ENCODE assay signal across 15 cellular contexts in the genomic region with DNA sequence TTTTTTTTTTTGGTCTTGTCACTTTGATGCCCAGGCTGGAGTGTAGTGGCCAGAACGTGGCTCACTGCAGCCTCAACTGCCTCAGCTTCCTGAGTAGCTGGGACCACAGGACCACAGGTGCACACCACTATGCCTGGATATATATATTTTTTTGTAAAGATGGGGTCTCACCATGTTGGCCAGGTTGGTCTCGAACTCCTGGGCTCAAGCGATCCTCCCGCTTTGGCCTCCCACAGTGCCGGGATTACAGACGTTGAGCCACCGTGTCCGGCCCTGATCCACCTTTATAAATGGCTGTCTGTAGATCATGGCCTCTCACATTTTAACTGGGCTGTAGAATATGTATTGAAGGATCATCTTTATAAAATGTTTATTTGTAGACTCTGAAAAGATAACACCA. TPM values are rescaled to one million over a fixed set of nuclear protein-coding genes. Genes with fewer than 3 reads are reported as not detected.
DNase-seq lines count a peak whose midpoint lies in the region; ATAC-seq, FAIRE-seq and TF ChIP-seq lines count a peak whose summit lies in the region.
"Had no signal": no experiment of that assay in that cellular context is flagged by ENCODE, and none has a peak within 500 bp of the region (broad histone marks: within the 10 kb centered on the region; RNA-seq: fewer than 3 reads in every experiment).

No MANE protein-coding gene starts in this region.

- H3K36me3 ChIP-seq in left ventricle myocardium inferior (peaks cover 4% of the 10 kb centered on the region), right atrium auricular region (no peaks in the 10 kb centered on the region), HepG2 (replicated peaks in 1 of 2; ENCODE audit: control insufficient read depth in 1 of 2, insufficient read depth in 2 of 2, low read length in 2 of 2) (0 out of 5 replicates have a peak, but pooled peaks cover 0 to 2% of the 10 kb centered on the region in 2 experiments)
- H3K36me3 ChIP-seq: colonic mucosa had no signal

- H3K27ac ChIP-seq in left ventricle myocardium inferior (replicated peaks) (no peak overlapping the region), right atrium auricular region (no peak overlapping the region), HepG2 (ENCODE audit: extremely low read length, insufficient read depth, low read length) (no peak overlapping the region)

- DNase-seq in left ventricle myocardium inferior (no peak), right atrium auricular region (ENCODE audit: low spot score) (no peak), HepG2 (ENCODE audit: low spot score) (no peak), NCI-H2196 treated with DMSO at 0.1 percent for 48 hours (lab: John Stamatoyannopoulos, UW; ENCODE audit: unreplicated experiment) (no peak), DMS53 treated with DMSO at 0.1 percent for 48 hours (lab: John Stamatoyannopoulos, UW; ENCODE audit: unreplicated experiment) (no peak)
- no peak for DNase-seq in activated T-helper 2 cell treated with anti-CD3 and anti-CD28 coated beads, Interferon-gamma antibody, Interleukin-2, Interleukin-4, amounts not matched to agents 10 μg/mL and 5 μg/mL and 100 μg/mL, durations not matched to agents 14 hours and 24 hours and 36 hours (ENCODE audit: low spot score)
- no peak for DNase-seq in stimulated activated CD4-positive, alpha-beta T cell treated with anti-CD3 and anti-CD28 coated beads, Interleukin-12 subunit alpha, Interleukin-12 subunit beta, amount 100 ng/mL, for 4 hours
- DNase-seq: BE2C, colonic mucosa, foreskin keratinocyte, left lung, NCI-H187 treated with DMSO at 0.1 percent for 48 hours, T-helper 9 cell, upper lobe of left lung had no signal

- intact Hi-C loops in left ventricle myocardium inferior (cut with micrococcal nuclease) (no loop called here), HepG2 (cut with micrococcal nuclease; ENCODE audit: unreplicated experiment) (no loop called here)
- intact Hi-C loops in activated T-helper 2 cell treated with anti-CD3 and anti-CD28 coated beads, Interferon-gamma antibody, Interleukin-2, Interleukin-4, amounts not matched to agents 10 μg/mL and 5 μg/mL and 100 μg/mL, durations not matched to agents 14 hours and 24 hours and 36 hours (cut with micrococcal nuclease): loop anchor here (5.0 to 10.0 kb wide), 4 partner anchors 177 to 710 kb away; partner anchors contain the start of genes B2M, GOLM2, MFAP1 and PATL2

- H3K9me3 ChIP-seq in left ventricle myocardium inferior (replicated peaks) (no peaks in the 10 kb centered on the region), right atrium auricular region (no peaks in the 10 kb centered on the region), HepG2 (ENCODE audit: low read length) (no peaks in the 10 kb centered on the region)
- H3K9me3 ChIP-seq: BE2C, colonic mucosa, left lung, upper lobe of left lung had no signal

- H3K4me1 ChIP-seq in left ventricle myocardium inferior: peaks cover 46% of the 10 kb centered on the region
- peaks cover 0 to 29% of the 10 kb centered on the region in 2 donors for H3K4me1 ChIP-seq in right atrium auricular region
- H3K4me1 ChIP-seq in HepG2 (ENCODE audit: insufficient read depth, low read length): peaks cover 24% of the 10 kb centered on the region

- H3K27me3 Mint-ChIP-seq in activated T-helper 2 cell treated with anti-CD3 and anti-CD28 coated beads, Interferon-gamma antibody, Interleukin-2, Interleukin-4, amounts not matched to agents 10 μg/mL and 5 μg/mL and 100 μg/mL, durations not matched to agents 14 hours and 24 hours and 36 hours (ENCODE audit: low read depth): no peaks in the 10 kb centered on the region

- H3K79me2 ChIP-seq in HepG2 (ENCODE audit: insufficient read depth, low read length): peaks cover 25% of the 10 kb centered on the region

- H3K9me3 Mint-ChIP-seq in activated T-helper 2 cell treated with anti-CD3 and anti-CD28 coated beads, Interferon-gamma antibody, Interleukin-2, Interleukin-4, amounts not matched to agents 10 μg/mL and 5 μg/mL and 100 μg/mL, durations not matched to agents 14 hours and 24 hours and 36 hours: no peaks in the 10 kb centered on the region

- TF ChIP-seq POLR2A in HepG2 (IDR thresholded peaks at IDR 0.05; ENCODE audit: insufficient read depth in 1 of 2, low read depth in 2 of 2, low read length in 2 of 2): no peak

- H3K4me1 Mint-ChIP-seq in activated T-helper 2 cell treated with anti-CD3 and anti-CD28 coated beads, Interferon-gamma antibody, Interleukin-2, Interleukin-4, amounts not matched to agents 10 μg/mL and 5 μg/mL and 100 μg/mL, durations not matched to agents 14 hours and 24 hours and 36 hours (ENCODE audit: low read depth): peaks cover 21% of the 10 kb centered on the region

- peak overlapping the region; percentile 70 for H3K27ac Mint-ChIP-seq in activated T-helper 2 cell treated with anti-CD3 and anti-CD28 coated beads, Interferon-gamma antibody, Interleukin-2, Interleukin-4, amounts not matched to agents 10 μg/mL and 5 μg/mL and 100 μg/mL, durations not matched to agents 14 hours and 24 hours and 36 hours

- no peak for TF ChIP-seq CTCF in left ventricle myocardium inferior (IDR thresholded peaks at IDR 0.05; ENCODE audit: borderline replicate concordance)
- no peak for TF ChIP-seq CTCF in right atrium auricular region (IDR thresholded peaks at IDR 0.05)
- no peak for TF ChIP-seq CTCF in HepG2 (CRISPR knock-in tag; IDR thresholded peaks at IDR 0.05)

- FAIRE-seq in HepG2 (lab: Jason Lieb, UNC): no peak

- peak overlapping the region; percentile 92 for H3K4me3 ChIP-seq in left ventricle myocardium inferior
- H3K4me3 ChIP-seq in right atrium auricular region: no peak overlapping the region
- peak overlapping the region in 1 of 3 experiments; percentile 82; a peak in 1 of 6 replicates for H3K4me3 ChIP-seq in HepG2 (replicated peaks in 1 of 3; ENCODE audit: insufficient read depth in 1 of 3, low read depth in 2 of 3, low read length in 3 of 3)

- peak overlapping the region; percentile 79 for H3K4me2 ChIP-seq in HepG2 (ENCODE audit: low read depth, low read length)

- BruUV-seq in HepG2 (replicated peaks; lab: Mats Ljungman, UMichigan): no TSS peak

- CTCF ChIA-PET in HepG2 (lab: Yijun Ruan, JAX; ENCODE audit: low intra/inter-chr PET ratio, low total read pairs): no interaction called here

- H3K4me3 Mint-ChIP-seq in activated T-helper 2 cell treated with anti-CD3 and anti-CD28 coated beads, Interferon-gamma antibody, Interleukin-2, Interleukin-4, amounts not matched to agents 10 μg/mL and 5 μg/mL and 100 μg/mL, durations not matched to agents 14 hours and 24 hours and 36 hours (ENCODE audit: low read depth): peak overlapping the region; percentile 72

- H3K36me3 Mint-ChIP-seq in activated T-helper 2 cell treated with anti-CD3 and anti-CD28 coated beads, Interferon-gamma antibody, Interleukin-2, Interleukin-4, amounts not matched to agents 10 μg/mL and 5 μg/mL and 100 μg/mL, durations not matched to agents 14 hours and 24 hours and 36 hours (ENCODE audit: low read depth): peaks cover 44% of the 10 kb centered on the region

- TF ChIP-seq RAD21 in HepG2 (CRISPR knock-in tag; IDR thresholded peaks at IDR 0.05): no peak

- ATAC-seq in HepG2 (no peak), GM21381 (IDR thresholded peaks at IDR 0.05; ENCODE audit: unreplicated experiment) (no peak)
- ATAC-seq: foreskin keratinocyte, left lung had no signal

- H3K27me3 ChIP-seq in left ventricle myocardium inferior (ENCODE audit: low read depth) (no peaks in the 10 kb centered on the region), right atrium auricular region (no peaks in the 10 kb centered on the region), HepG2 (ENCODE audit: control insufficient read depth in 1 of 2, insufficient read depth in 2 of 2, low read length in 2 of 2) (no peaks in the 10 kb centered on the region; a peak in 1 of 5 replicates)
- H3K27me3 ChIP-seq: BE2C, colonic mucosa, foreskin keratinocyte, left lung, upper lobe of left lung had no signal

- H4K20me1 ChIP-seq in HepG2 (ENCODE audit: insufficient read depth, low read length): peaks cover 12% of the 10 kb centered on the region; the same call in 1 of the 2 replicates

- H3K9ac ChIP-seq in HepG2 (ENCODE audit: insufficient read depth, low read depth, low read length): no peak overlapping the region

- no peak overlapping the region for H2AFZ ChIP-seq in HepG2 (ENCODE audit: low read length)

- TF ChIP-seq EP300 in HepG2 (IDR thresholded peaks at IDR 0.05; ENCODE audit: low read depth in 2 of 2, low read length in 2 of 2) (no peak), HepG2 (CRISPR knock-in tag; IDR thresholded peaks at IDR 0.05; ENCODE audit: borderline replicate concordance) (no peak)

- POLR2A ChIA-PET in HepG2 (lab: Yijun Ruan, JAX): no interaction called here

- WGBS in HepG2 (ENCODE audit: low lambda C conversion rate): 97% methylated on average over 8 of the region's 8 CpGs

- in situ Hi-C loops in HepG2 (cut with HindIII; ENCODE audit: extremely low pct_ligation_motif_present, low pct_unique_long_range_greater_than_20kb): no loop called here

RNA-seq across cellular contexts. Expression of gene EIF3J, which starts 1.9 kb away (rescaled TPM):
- total RNA-seq in left ventricle myocardium inferior: 83.5 TPM
- total RNA-seq in right atrium auricular region: 10 to 100 TPM; 27.2 to 34.5 TPM
- 127 and 135 TPM in 2 replicates for total RNA-seq in activated T-helper 2 cell treated with anti-CD3 and anti-CD28 coated beads, Interferon-gamma antibody, Interleukin-2, Interleukin-4, amounts not matched to agents 10 μg/mL and 5 μg/mL and 100 μg/mL, durations not matched to agents 14 hours and 24 hours and 36 hours
- total RNA-seq in HepG2 (2016; rRNA removed; fragmentation: Illumina TruSeq; extraction: Trizol): 69.2 and 105 TPM in 2 replicates
- 16.1 and 18.9 TPM in 2 replicates for total RNA-seq in HepG2 (2016; cell fraction: cytosol; rRNA removed; fragmentation: Illumina TruSeq; extraction: Trizol; ENCODE audit: low read depth)
- total RNA-seq in HepG2 (2016; cell fraction: insoluble cytoplasmic fraction; rRNA removed; fragmentation: Illumina TruSeq; extraction: Trizol): 77.9 and 106 TPM in 2 replicates
- total RNA-seq in HepG2 (2016; cell fraction: membrane; rRNA removed; fragmentation: Illumina TruSeq; extraction: Trizol): 41.7 and 51.2 TPM in 2 replicates
- 48.7 and 56.0 TPM in 2 replicates for total RNA-seq in HepG2 (2016; cell fraction: nucleus; rRNA removed; fragmentation: Illumina TruSeq; extraction: Trizol)
- polyA plus RNA-seq in HepG2 (2011; rRNA removed): 45.2 and 51.7 TPM in 2 replicates
- polyA plus RNA-seq in HepG2 (2011; cell fraction: cytosol; rRNA removed): 23.3 and 41.0 TPM in 2 replicates
- polyA plus RNA-seq in HepG2 (2011; cell fraction: nucleus; rRNA removed): 16.0 and 23.8 TPM in 2 replicates
- 72.7 and 92.6 TPM in 2 replicates for polyA plus RNA-seq in HepG2 (2012)
- 19.2 and 23.1 TPM in 2 replicates for polyA plus RNA-seq in HepG2 (2016; cell fraction: cytosol; fragmentation: Illumina TruSeq; extraction: Trizol; ENCODE audit: low read depth)
- polyA plus RNA-seq in HepG2 (2016; cell fraction: insoluble cytoplasmic fraction; fragmentation: Illumina TruSeq; extraction: Trizol; ENCODE audit: low read depth): 189 and 199 TPM in 2 replicates
- 38.7 and 43.5 TPM in 2 replicates for polyA plus RNA-seq in HepG2 (2016; cell fraction: membrane; fragmentation: Illumina TruSeq; extraction: Trizol; ENCODE audit: low read depth)
- 92.1 and 94.0 TPM in 2 replicates for polyA plus RNA-seq in HepG2 (2016; cell fraction: nucleus; fragmentation: Illumina TruSeq; extraction: Trizol; ENCODE audit: insufficient read depth, low read depth)
- 39.8 and 76.3 TPM in 2 replicates for polyA minus RNA-seq in HepG2 (2011; rRNA and poly(A)+ RNA removed; ENCODE audit: low replicate concordance)
- 33.9 and 34.6 TPM in 2 replicates for polyA minus RNA-seq in HepG2 (2011; cell fraction: cytosol; rRNA and poly(A)+ RNA removed)
- 44.8 and 55.7 TPM in 2 replicates for polyA minus RNA-seq in HepG2 (2011; cell fraction: nucleus; rRNA and poly(A)+ RNA removed)
